ENCODE assay signal across 20 cellular contexts in the genomic region with DNA sequence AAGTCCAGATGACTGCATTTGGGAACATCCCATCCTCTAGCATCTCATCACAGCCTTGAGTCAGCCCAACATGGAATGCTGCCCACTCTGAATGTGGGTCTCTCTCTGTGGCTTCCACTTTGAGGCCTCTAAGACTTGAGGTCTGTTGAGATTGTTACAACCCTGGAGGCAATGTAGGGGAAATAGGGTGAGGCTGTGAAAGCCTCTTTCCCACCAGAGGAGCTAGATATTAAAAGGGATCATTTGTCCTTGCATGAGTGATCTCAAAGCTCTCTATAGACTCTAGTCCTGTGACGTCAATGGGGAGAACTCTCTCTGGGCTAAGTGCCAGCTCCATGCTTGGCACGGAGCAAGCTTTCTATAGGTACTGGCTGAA. TPM values are rescaled to one million over a fixed set of nuclear protein-coding genes. Genes with fewer than 3 reads are reported as not detected.
DNase-seq lines count a peak whose midpoint lies in the region; ATAC-seq, FAIRE-seq and TF ChIP-seq lines count a peak whose summit lies in the region.
"Had no signal": no experiment of that assay in that cellular context is flagged by ENCODE, and none has a peak within 500 bp of the region (broad histone marks: within the 10 kb centered on the region; RNA-seq: fewer than 3 reads in every experiment).

No MANE protein-coding gene starts in this region.

- DNase-seq in A549 (ENCODE audit: low read depth in 1 of 2, low spot score in 1 of 2): peak in 1 of 2 experiments; percentile 71
- DNase-seq in DMS53 treated with DMSO at 0.1 percent for 48 hours (lab: John Stamatoyannopoulos, UW; ENCODE audit: unreplicated experiment): peak; percentile 100
- DNase-seq in NCI-H2029 treated with DMSO at 0.1 percent for 48 hours (lab: John Stamatoyannopoulos, UW): peak; percentile 26
- peak; percentile 99 for DNase-seq in SK-MEL-5 (ENCODE audit: low read depth, low spot score)
- DNase-seq in sigmoid colon: no peak
- DNase-seq in left cardiac atrium: no peak
- DNase-seq: activated gamma-delta T cell treated with Interleukin-2 at 50 U/mL for 16 hours, colonic mucosa, NCI-H1694 treated with DMSO at 0.1 percent for 48 hours, WERI-Rb-1 had no signal

- H3K4me3 ChIP-seq in A549 (no peak overlapping the region), sigmoid colon (no peak overlapping the region)
- H3K4me3 ChIP-seq: colonic mucosa, hepatocyte, tibial nerve had no signal

- ATAC-seq in A549: peak; percentile 69 to 70
- ATAC-seq in HG03354 (IDR thresholded peaks at IDR 0.05; ENCODE audit: poor library complexity, severe bottlenecking, unreplicated experiment): no peak
- no peak for ATAC-seq in left cardiac atrium
- ATAC-seq in HG03439 (IDR thresholded peaks at IDR 0.05; ENCODE audit: unreplicated experiment): no peak
- ATAC-seq: sciatic nerve; stimulated activated effector memory CD8-positive, alpha-beta T cell treated with anti-CD3 and anti-CD28 coated beads, Interleukin-12 subunit alpha, Interleukin-12 subunit beta, amount 100 ng/mL, for 72 hours had no signal

- peak overlapping the region; percentile 66 for H3K4me2 ChIP-seq in A549
- H3K4me2 ChIP-seq: hepatocyte had no signal

- no peak for TF ChIP-seq RAD21 in A549 (conservative IDR thresholded peaks at IDR 0.05 in 1 of 2, IDR thresholded peaks at IDR 0.05 in 1 of 2)

- CTCF ChIA-PET in A549 (lab: Yijun Ruan, JAX): interaction anchor here (0.6 to 1.8 kb wide), 15 partner anchors 12 to 85 kb away, joined by 3 to 21 read pairs (median 4); no protein-coding TSS in a partner anchor

- H3K4me1 ChIP-seq in A549 (peaks cover 32% of the 10 kb centered on the region), sigmoid colon (peaks cover 0 to 11% (median 4%) of the 10 kb centered on the region in 4 donors)
- H3K4me1 ChIP-seq: colonic mucosa had no signal

- POLR2A ChIA-PET in A549 (lab: Yijun Ruan, JAX): interaction anchor here (1.0 to 1.5 kb wide), 7 partner anchors 16 to 156 kb away, joined by 3 to 6 read pairs (median 4); a partner anchor contains a TSS

- TF ChIP-seq EP300 in A549 (IDR thresholded peaks at IDR 0.05): no peak
- TF ChIP-seq EP300 in sigmoid colon (IDR thresholded peaks at IDR 0.05): no peak

- TF ChIP-seq CTCF in A549 (IDR thresholded peaks at IDR 0.05) (no peak), sigmoid colon (IDR thresholded peaks at IDR 0.05) (no peak)

- 5% methylated on average over 2 of the region's 2 CpGs for WGBS in A549 (ENCODE audit: missing lambda C conversion rate)
- 18 to 45% methylated on average over 2 of the region's 2 CpGs for WGBS in sigmoid colon, 2 donors

- FAIRE-seq in A549 (lab: Jason Lieb, UNC): peak; percentile 13
- FAIRE-seq: astrocyte, H54 had no signal

- H3K27ac ChIP-seq in A549 (peak overlapping the region; percentile 42 to 64; a peak in 5 of 6 replicates), sigmoid colon (no peak overlapping the region)
- H3K27ac ChIP-seq: colonic mucosa, hepatocyte, neutrophil, tibial nerve, WERI-Rb-1 had no signal

- intact Hi-C loops in sigmoid colon (cut with DNase I) (no loop called here), left cardiac atrium (cut with DNase I) (no loop called here)

- peaks cover 0 to under 1% (median under 1%) of the 10 kb centered on the region in 3 donors for H3K27me3 ChIP-seq in sigmoid colon
- H3K27me3 ChIP-seq: colonic mucosa, tibial nerve had no signal

- TF ChIP-seq POLR2A in A549 (IDR thresholded peaks at IDR 0.05; ENCODE audit: low read length) (no peak), sigmoid colon (IDR thresholded peaks at IDR 0.05) (no peak)

- H3K9me3 ChIP-seq in A549 (no peaks in the 10 kb centered on the region), sigmoid colon (no peaks in the 10 kb centered on the region)
- H3K9me3 ChIP-seq: colonic mucosa, neutrophil, tibial nerve had no signal

- no peaks in the 10 kb centered on the region for H3K36me3 ChIP-seq in sigmoid colon
- H3K36me3 ChIP-seq: colonic mucosa, neutrophil, tibial nerve, WERI-Rb-1 had no signal

- in situ Hi-C loops in SK-MEL-5 (cut with HindIII; ENCODE audit: low pct_unique_long_range_greater_than_20kb, low sequenced_read_pairs): no loop called here

TF ChIP-seq in A549, 52 proteins besides CTCF, POLR2A, EP300 and RAD21:
- TF ChIP-seq RNF2 (IDR thresholded peaks at IDR 0.05; ENCODE audit: borderline replicate concordance, low read depth): no peak
- TF ChIP-seq SREBF2 (IDR thresholded peaks at IDR 0.05): no peak
- TF ChIP-seq ZC3H11A (IDR thresholded peaks at IDR 0.05): no peak
- TF ChIP-seq HOXB13 (CRISPR knock-in tag; IDR thresholded peaks at IDR 0.05; ENCODE audit: low read depth): no peak
- no peak for TF ChIP-seq RFX5 (IDR thresholded peaks at IDR 0.05)
- no peak for TF ChIP-seq RARB (CRISPR knock-in tag; IDR thresholded peaks at IDR 0.05)
- TF ChIP-seq EHF (CRISPR knock-in tag; IDR thresholded peaks at IDR 0.05): no peak
- no peak for TF ChIP-seq GATA3 (IDR thresholded peaks at IDR 0.05; ENCODE audit: borderline replicate concordance)
- TF ChIP-seq, protein P1, sequence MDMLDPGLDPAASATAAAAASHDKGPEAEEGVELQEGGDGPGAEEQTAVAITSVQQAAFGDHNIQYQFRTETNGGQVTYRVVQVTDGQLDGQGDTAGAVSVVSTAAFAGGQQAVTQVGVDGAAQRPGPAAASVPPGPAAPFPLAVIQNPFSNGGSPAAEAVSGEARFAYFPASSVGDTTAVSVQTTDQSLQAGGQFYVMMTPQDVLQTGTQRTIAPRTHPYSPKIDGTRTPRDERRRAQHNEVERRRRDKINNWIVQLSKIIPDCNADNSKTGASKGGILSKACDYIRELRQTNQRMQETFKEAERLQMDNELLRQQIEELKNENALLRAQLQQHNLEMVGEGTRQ (IDR thresholded peaks at IDR 0.05): no peak
- TF ChIP-seq HOXB5 (CRISPR knock-in tag; IDR thresholded peaks at IDR 0.05): no peak
- TF ChIP-seq TFCP2L1 (CRISPR knock-in tag; IDR thresholded peaks at IDR 0.05): no peak
- TF ChIP-seq, protein P2, sequence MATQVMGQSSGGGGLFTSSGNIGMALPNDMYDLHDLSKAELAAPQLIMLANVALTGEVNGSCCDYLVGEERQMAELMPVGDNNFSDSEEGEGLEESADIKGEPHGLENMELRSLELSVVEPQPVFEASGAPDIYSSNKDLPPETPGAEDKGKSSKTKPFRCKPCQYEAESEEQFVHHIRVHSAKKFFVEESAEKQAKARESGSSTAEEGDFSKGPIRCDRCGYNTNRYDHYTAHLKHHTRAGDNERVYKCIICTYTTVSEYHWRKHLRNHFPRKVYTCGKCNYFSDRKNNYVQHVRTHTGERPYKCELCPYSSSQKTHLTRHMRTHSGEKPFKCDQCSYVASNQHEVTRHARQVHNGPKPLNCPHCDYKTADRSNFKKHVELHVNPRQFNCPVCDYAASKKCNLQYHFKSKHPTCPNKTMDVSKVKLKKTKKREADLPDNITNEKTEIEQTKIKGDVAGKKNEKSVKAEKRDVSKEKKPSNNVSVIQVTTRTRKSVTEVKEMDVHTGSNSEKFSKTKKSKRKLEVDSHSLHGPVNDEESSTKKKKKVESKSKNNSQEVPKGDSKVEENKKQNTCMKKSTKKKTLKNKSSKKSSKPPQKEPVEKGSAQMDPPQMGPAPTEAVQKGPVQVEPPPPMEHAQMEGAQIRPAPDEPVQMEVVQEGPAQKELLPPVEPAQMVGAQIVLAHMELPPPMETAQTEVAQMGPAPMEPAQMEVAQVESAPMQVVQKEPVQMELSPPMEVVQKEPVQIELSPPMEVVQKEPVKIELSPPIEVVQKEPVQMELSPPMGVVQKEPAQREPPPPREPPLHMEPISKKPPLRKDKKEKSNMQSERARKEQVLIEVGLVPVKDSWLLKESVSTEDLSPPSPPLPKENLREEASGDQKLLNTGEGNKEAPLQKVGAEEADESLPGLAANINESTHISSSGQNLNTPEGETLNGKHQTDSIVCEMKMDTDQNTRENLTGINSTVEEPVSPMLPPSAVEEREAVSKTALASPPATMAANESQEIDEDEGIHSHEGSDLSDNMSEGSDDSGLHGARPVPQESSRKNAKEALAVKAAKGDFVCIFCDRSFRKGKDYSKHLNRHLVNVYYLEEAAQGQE (IDR thresholded peaks at IDR 0.05): no peak
- TF ChIP-seq JUNB (IDR thresholded peaks at IDR 0.05): no peak
- no peak for TF ChIP-seq HOXA7 (CRISPR knock-in tag; IDR thresholded peaks at IDR 0.05)
- TF ChIP-seq, protein P3, sequence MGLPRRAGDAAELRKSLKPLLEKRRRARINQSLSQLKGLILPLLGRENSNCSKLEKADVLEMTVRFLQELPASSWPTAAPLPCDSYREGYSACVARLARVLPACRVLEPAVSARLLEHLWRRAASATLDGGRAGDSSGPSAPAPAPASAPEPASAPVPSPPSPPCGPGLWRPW (IDR thresholded peaks at IDR 0.05): no peak

RNA-seq across cellular contexts. Expression of a gene that starts 6.4 kb away (rescaled TPM):
- polyA plus RNA-seq in A549 (2011; rRNA removed): 0.62 and 1.1 TPM in 2 replicates
- 0.36 and 0.40 TPM in 2 replicates for polyA plus RNA-seq in A549 (2012; cell fraction: cytosol; rRNA removed)
- 0.55 and 1.3 TPM in 2 replicates for polyA plus RNA-seq in A549 (2012; cell fraction: nucleus; rRNA removed)
- polyA plus RNA-seq in A549 (2017; fragmentation: RNase III; extraction: RNeasy Plus Mini Kit Qiagen cat#74134 plus additional on column Dnase treatment): 0.98 to 1.5 TPM (median 1.4 TPM) in 3 replicates
- 0.92 and 1.2 TPM in 2 replicates for polyA minus RNA-seq in A549 (2011; rRNA and poly(A)+ RNA removed)
- total RNA-seq in SK-MEL-5 (2014; rRNA removed; shearing (Covaris generic)): 14.9 and 15.8 TPM in 2 replicates
- polyA plus RNA-seq in SK-MEL-5 (2015; cell fraction: cytosol; rRNA removed): 23.3 and 35.4 TPM in 2 replicates
- 62.5 and 83.1 TPM in 2 replicates for polyA plus RNA-seq in SK-MEL-5 (2015; cell fraction: nucleus; rRNA removed)
- total RNA-seq in sigmoid colon: under 1 TPM; 0.16 to 0.71 (median 0.41) TPM
- polyA plus RNA-seq in sigmoid colon: 1 to 10 TPM; 1.0 to 1.4 (median 1.2) TPM
- 1 to 10 TPM; 2.4 to 3.5 TPM for total RNA-seq in left cardiac atrium
- polyA plus RNA-seq: IgD-negative memory B cell had no signal

Comparison
In these comparisons a context has a peak if more than half of its experiments do, and no peak if none do; other contexts are left out.
1. ATAC-seq: peak in A549 (2 of 2); none in HG03354 (single experiment), left cardiac atrium (0 of 2) and HG03439 (single experiment).
2. DNase-seq: peak in DMS53 treated with DMSO at 0.1 percent for 48 hours (single experiment), NCI-H2029 treated with DMSO at 0.1 percent for 48 hours (single experiment) and SK-MEL-5 (single experiment); none in sigmoid colon (single experiment) and left cardiac atrium (single experiment).
3. H3K27ac ChIP-seq: peak in A549 (2 of 2); none in sigmoid colon (0 of 4).